20 cellular contexts compared by ENCODE assay signal in the genomic region with DNA sequence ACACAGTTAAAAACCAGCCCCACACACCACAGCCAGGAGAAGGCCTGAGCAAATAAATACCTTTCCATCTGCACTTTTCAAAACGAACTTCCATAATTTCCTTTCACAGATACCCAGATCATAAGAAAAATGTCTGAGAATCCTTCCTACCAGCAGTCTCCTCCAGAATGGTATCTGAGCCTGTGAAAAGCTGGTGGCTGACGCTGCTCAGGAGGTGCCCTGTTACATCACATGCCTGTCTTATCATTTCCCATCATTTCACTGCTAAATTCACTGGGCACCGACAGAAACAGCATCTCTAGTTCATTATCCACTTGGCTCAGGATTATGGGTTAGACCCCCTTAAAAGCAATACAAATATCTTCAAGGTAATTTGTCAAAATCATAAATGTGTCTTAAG. TPM values are rescaled to one million over a fixed set of nuclear protein-coding genes. Genes with fewer than 3 reads are reported as not detected.
"Had no signal": no experiment of that assay in that cellular context is flagged by ENCODE, and none has a peak within 500 bp of the region (broad histone marks: within the 10 kb centered on the region; RNA-seq: fewer than 3 reads in every experiment).

No MANE protein-coding gene starts in this region.

- H3K4me3 ChIP-seq: colonic mucosa, esophagus muscularis mucosa, heart right ventricle, left lung, lower lobe of right lung, mucosa of descending colon had no signal

- H3K36me3 Mint-ChIP-seq: mesothelial cell of epicardium, naive B cell had no signal

- H3K4me1 ChIP-seq: colonic mucosa, foreskin keratinocyte had no signal

- H3K9me3 Mint-ChIP-seq: dendritic cell treated with granulocyte-macrophage colony-stimulating factor and Interleukin-4, amounts not matched to agents 40 ng/mL and 50 ng/mL, for 4 days; mesothelial cell of epicardium; naive B cell had no signal

- H3K36me3 ChIP-seq: colonic mucosa, esophagus muscularis mucosa, heart right ventricle, left lung, lower lobe of right lung had no signal

- H3K9me3 ChIP-seq: colonic mucosa, esophagus muscularis mucosa, heart right ventricle, left lung, lower lobe of right lung, mucosa of descending colon had no signal

- H3K27ac Mint-ChIP-seq: dendritic cell treated with granulocyte-macrophage colony-stimulating factor and Interleukin-4, amounts not matched to agents 40 ng/mL and 50 ng/mL, for 4 days; mesothelial cell of epicardium had no signal

- H3K27ac ChIP-seq: colonic mucosa, esophagus muscularis mucosa, foreskin keratinocyte, heart right ventricle, left lung, lower lobe of right lung had no signal

- H3K4me3 Mint-ChIP-seq: dendritic cell treated with granulocyte-macrophage colony-stimulating factor and Interleukin-4, amounts not matched to agents 40 ng/mL and 50 ng/mL, for 4 days; mesothelial cell of epicardium; naive B cell had no signal

- DNase-seq: colonic mucosa; cortex of kidney; effector CD4-positive, alpha-beta T cell; effector memory CD4-positive, alpha-beta T cell; glutamatergic neuron; heart right ventricle; hippocampal formation; left cardiac atrium; left lung; left ventricle myocardium superior; lower lobe of right lung; mesenchymal stem cell; mucosa of descending colon; naive B cell had no signal

- ATAC-seq: foreskin keratinocyte, heart right ventricle, left cardiac atrium, left lung, left ventricle myocardium superior, lower lobe of right lung, mucosa of descending colon had no signal

RNA-seq across cellular contexts. Expression of gene CRACDL, which starts 4.4 kb away (rescaled TPM):
- total RNA-seq: fibroblast of lung, fibroblast of villous mesenchyme had no signal
- polyA plus RNA-seq: fibroblast of lung had no signal
